ENCODE assay signal across 7 cellular contexts in the genomic region with DNA sequence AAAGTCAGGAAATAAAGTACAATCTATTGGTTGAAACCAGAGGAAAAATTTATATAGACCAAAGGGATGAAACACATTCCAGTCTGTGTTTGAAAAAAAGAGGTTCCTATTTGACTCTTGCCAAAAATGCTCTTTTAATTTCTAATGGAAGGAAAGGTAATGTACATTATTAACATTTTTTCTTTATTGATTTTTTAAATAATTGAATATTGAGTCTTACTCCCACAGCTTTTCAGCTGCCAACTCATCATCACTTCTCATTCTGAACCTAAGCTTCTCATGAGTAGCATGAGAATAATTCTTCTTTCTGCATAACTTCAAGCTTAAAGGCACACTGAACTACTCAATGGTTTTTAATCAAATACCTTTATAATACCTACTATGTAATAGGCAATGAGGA.
"Had no signal": no experiment of that assay in that cellular context is flagged by ENCODE, and none has a peak within 500 bp of the region (broad histone marks: within the 10 kb centered on the region; RNA-seq: fewer than 3 reads in every experiment).

No MANE protein-coding gene starts in this region.

- H3K4me3 ChIP-seq: GM23338, K562 had no signal

- DNase-seq: H9, HCEC 1CT had no signal

- H3K4me2 ChIP-seq: GM23338 had no signal

- ATAC-seq: GM23338, K562 had no signal

- FAIRE-seq: H1, H54, HTR-8/SVneo, K562 had no signal

- H2AFZ ChIP-seq: GM23338 had no signal
